Comparison of ENCODE assay signal across 12 cellular contexts in the genomic region with DNA sequence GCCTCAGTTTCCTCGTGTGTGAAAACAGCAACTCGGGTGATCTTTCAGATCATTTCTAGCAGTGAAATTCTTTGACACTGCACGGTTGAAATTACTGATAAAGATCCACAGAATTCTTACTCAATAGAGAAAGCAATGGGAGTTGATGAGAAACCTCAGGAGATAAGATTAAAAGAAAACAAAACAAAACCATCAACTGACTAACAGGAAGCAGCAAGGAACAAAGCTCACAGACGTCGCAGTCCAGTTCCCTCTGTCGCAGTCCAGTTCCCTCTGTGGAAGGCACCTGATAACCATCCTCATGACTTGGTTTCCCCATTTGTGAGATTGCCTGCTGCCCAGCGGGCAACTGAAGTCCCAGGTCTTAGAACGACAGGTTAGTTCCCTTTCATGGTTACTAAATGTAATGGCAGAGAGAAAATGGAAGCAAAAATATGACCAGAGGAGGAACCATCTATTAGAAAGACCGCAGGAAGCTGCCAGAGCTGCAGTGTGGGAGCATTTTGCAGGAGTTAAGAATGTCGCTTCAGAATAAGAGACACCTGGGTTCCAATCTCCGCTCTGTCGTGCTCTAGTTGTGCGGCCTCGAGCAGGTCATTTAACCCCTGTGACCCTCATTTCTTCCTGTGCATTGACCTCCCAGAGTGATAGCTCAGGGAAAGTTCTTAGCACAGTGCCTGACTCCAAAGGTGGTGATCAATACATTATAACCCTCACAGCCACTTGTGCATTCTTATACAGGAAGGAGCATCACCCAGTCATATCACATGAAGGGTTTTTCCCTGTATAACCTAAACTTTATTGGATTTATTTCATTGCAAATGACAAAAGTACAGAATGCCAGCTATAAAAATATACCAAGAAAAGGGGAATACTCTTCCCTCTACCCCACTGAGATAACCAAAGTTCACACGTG. TPM values are rescaled to one million over a fixed set of nuclear protein-coding genes. Genes with fewer than 3 reads are reported as not detected.
DNase-seq lines count a peak whose midpoint lies in the region; ATAC-seq and TF ChIP-seq lines count a peak whose summit lies in the region.
"Had no signal": no experiment of that assay in that cellular context is flagged by ENCODE, and none has a peak within 500 bp of the region (broad histone marks: within the 10 kb centered on the region; RNA-seq: fewer than 3 reads in every experiment).

No MANE protein-coding gene starts in this region.

- H3K4me3 Mint-ChIP-seq in activated naive CD8-positive, alpha-beta T cell treated with anti-CD3 and anti-CD28 coated beads, Interleukin-2, amount 10 ng/mL, durations not matched to agents 7 days and 5 days = peak overlapping the region; percentile 57
- H3K4me3 Mint-ChIP-seq in activated naive CD8-positive, alpha-beta T cell treated with anti-CD3 and anti-CD28 coated beads for 36 hours = no peak overlapping the region
- peak overlapping the region; percentile 50 for H3K4me3 Mint-ChIP-seq in T-helper 1 cell treated with Interleukin-12 subunit alpha and Interleukin-12 subunit beta and Interleukin-4 antibody, amounts not matched to agents 30 μg/mL and 1 μg/mL, for 36 hours
- peak overlapping the region; percentile 19 to 70 (median 62) for H3K4me3 Mint-ChIP-seq in immature natural killer cell

- H3K27me3 Mint-ChIP-seq in activated naive CD8-positive, alpha-beta T cell treated with anti-CD3 and anti-CD28 coated beads, Interleukin-2, amount 10 ng/mL, durations not matched to agents 7 days and 5 days = no peaks in the 10 kb centered on the region
- H3K27me3 Mint-ChIP-seq in activated naive CD8-positive, alpha-beta T cell treated with anti-CD3 and anti-CD28 coated beads for 36 hours = peaks cover 4% of the 10 kb centered on the region
- H3K27me3 Mint-ChIP-seq in T-helper 1 cell treated with Interleukin-12 subunit alpha and Interleukin-12 subunit beta and Interleukin-4 antibody, amounts not matched to agents 30 μg/mL and 1 μg/mL, for 36 hours (ENCODE audit: low read depth) = peaks cover 5% of the 10 kb centered on the region
- peaks cover 11 to 19% (median 14%) of the 10 kb centered on the region in 3 donors for H3K27me3 Mint-ChIP-seq in immature natural killer cell (ENCODE audit: low read depth in 3 of 3)

- WGBS in upper lobe of left lung, 2 donors = 53 to 57% methylated on average over 15 of the region's 15 CpGs
- 40 to 57% (median 47%) methylated on average over 15 of the region's 15 CpGs for WGBS in adrenal gland, 4 donors

- H3K36me3 Mint-ChIP-seq in activated naive CD8-positive, alpha-beta T cell treated with anti-CD3 and anti-CD28 coated beads, Interleukin-2, amount 10 ng/mL, durations not matched to agents 7 days and 5 days = no peaks in the 10 kb centered on the region
- no peaks in the 10 kb centered on the region for H3K36me3 Mint-ChIP-seq in activated naive CD8-positive, alpha-beta T cell treated with anti-CD3 and anti-CD28 coated beads for 36 hours
- H3K36me3 Mint-ChIP-seq in T-helper 1 cell treated with Interleukin-12 subunit alpha and Interleukin-12 subunit beta and Interleukin-4 antibody, amounts not matched to agents 30 μg/mL and 1 μg/mL, for 36 hours (ENCODE audit: low read depth) = no peaks in the 10 kb centered on the region
- no peaks in the 10 kb centered on the region for H3K36me3 Mint-ChIP-seq in immature natural killer cell

- DNase-seq in activated naive CD8-positive, alpha-beta T cell treated with anti-CD3 and anti-CD28 coated beads, Interleukin-2, amount 10 ng/mL, durations not matched to agents 7 days and 5 days = no peak
- no peak for DNase-seq in activated naive CD8-positive, alpha-beta T cell treated with anti-CD3 and anti-CD28 coated beads for 36 hours
- DNase-seq in immature natural killer cell = no peak
- no peak for DNase-seq in upper lobe of left lung
- DNase-seq in adrenal gland = no peak
- DNase-seq in vagina (ENCODE audit: extremely low spot score in 2 of 2) = no peak
- DNase-seq in GDM1 (lab: John Stamatoyannopoulos, UW) = no peak
- DNase-seq: cerebellar nuclear complex, midbrain had no signal

- POLR2A ChIA-PET in activated naive CD8-positive, alpha-beta T cell treated with anti-CD3 and anti-CD28 coated beads, Interleukin-2, amount 10 ng/mL, durations not matched to agents 7 days and 5 days (lab: Charles Lee) = no interaction called here

- H3K36me3 ChIP-seq in upper lobe of left lung = no peaks in the 10 kb centered on the region
- no peaks in the 10 kb centered on the region for H3K36me3 ChIP-seq in adrenal gland (replicated peaks in 1 of 2)
- no peaks in the 10 kb centered on the region for H3K36me3 ChIP-seq in vagina
- H3K36me3 ChIP-seq: gastroesophageal sphincter, SJSA1 had no signal

- no peak for TF ChIP-seq POLR2A in upper lobe of left lung (IDR thresholded peaks at IDR 0.05)
- no peak for TF ChIP-seq POLR2A in adrenal gland (IDR thresholded peaks at IDR 0.05)
- no peak for TF ChIP-seq POLR2A in vagina (IDR thresholded peaks at IDR 0.05)

- peaks cover 6 to 26% (median 14%) of the 10 kb centered on the region in 4 donors for H3K4me1 ChIP-seq in upper lobe of left lung
- peaks cover 7 to 8% of the 10 kb centered on the region in 2 donors for H3K4me1 ChIP-seq in adrenal gland (replicated peaks in 1 of 2)
- no peaks in the 10 kb centered on the region for H3K4me1 ChIP-seq in vagina

- TF ChIP-seq EP300 in upper lobe of left lung (IDR thresholded peaks at IDR 0.05) = no peak

- H3K9me3 ChIP-seq in upper lobe of left lung (no peaks in the 10 kb centered on the region), adrenal gland (replicated peaks in 1 of 3) (no peaks in the 10 kb centered on the region), vagina (no peaks in the 10 kb centered on the region)
- H3K9me3 ChIP-seq: gastroesophageal sphincter, SJSA1 had no signal

- H3K27ac ChIP-seq in upper lobe of left lung (peak overlapping the region in 3 of 4 donors; percentile 44 to 65 (median 55)), adrenal gland (no peak overlapping the region), vagina (no peak overlapping the region)
- H3K27ac ChIP-seq: gastroesophageal sphincter, SJSA1 had no signal

- intact Hi-C loops in adrenal gland (cut with DNase I) = no loop called here
- intact Hi-C loops in vagina (cut with DNase I) = no loop called here

- TF ChIP-seq CTCF in upper lobe of left lung (IDR thresholded peaks at IDR 0.05) (no peak), adrenal gland (IDR thresholded peaks at IDR 0.05) (no peak), vagina (IDR thresholded peaks at IDR 0.05) (no peak)

- H3K27me3 ChIP-seq in upper lobe of left lung (no peaks in the 10 kb centered on the region), adrenal gland (no peaks in the 10 kb centered on the region), vagina (no peaks in the 10 kb centered on the region)
- H3K27me3 ChIP-seq: gastroesophageal sphincter, SJSA1 had no signal

- H3K4me3 ChIP-seq in upper lobe of left lung (peak overlapping the region in 1 of 4 donors; percentile 32), adrenal gland (peak overlapping the region in 1 of 4 donors; percentile 16), vagina (no peak overlapping the region)
- H3K4me3 ChIP-seq: gastroesophageal sphincter, SJSA1 had no signal

- H3K27ac Mint-ChIP-seq in activated naive CD8-positive, alpha-beta T cell treated with anti-CD3 and anti-CD28 coated beads, Interleukin-2, amount 10 ng/mL, durations not matched to agents 7 days and 5 days = no peak overlapping the region
- H3K27ac Mint-ChIP-seq in activated naive CD8-positive, alpha-beta T cell treated with anti-CD3 and anti-CD28 coated beads for 36 hours = no peak overlapping the region
- peak overlapping the region; percentile 26 for H3K27ac Mint-ChIP-seq in T-helper 1 cell treated with Interleukin-12 subunit alpha and Interleukin-12 subunit beta and Interleukin-4 antibody, amounts not matched to agents 30 μg/mL and 1 μg/mL, for 36 hours
- H3K27ac Mint-ChIP-seq in immature natural killer cell = no peak overlapping the region

- no peaks in the 10 kb centered on the region for H3K9me3 Mint-ChIP-seq in activated naive CD8-positive, alpha-beta T cell treated with anti-CD3 and anti-CD28 coated beads, Interleukin-2, amount 10 ng/mL, durations not matched to agents 7 days and 5 days
- no peaks in the 10 kb centered on the region for H3K9me3 Mint-ChIP-seq in activated naive CD8-positive, alpha-beta T cell treated with anti-CD3 and anti-CD28 coated beads for 36 hours
- H3K9me3 Mint-ChIP-seq in T-helper 1 cell treated with Interleukin-12 subunit alpha and Interleukin-12 subunit beta and Interleukin-4 antibody, amounts not matched to agents 30 μg/mL and 1 μg/mL, for 36 hours = no peaks in the 10 kb centered on the region
- no peaks in the 10 kb centered on the region for H3K9me3 Mint-ChIP-seq in immature natural killer cell

- no peak for ATAC-seq in activated naive CD8-positive, alpha-beta T cell treated with anti-CD3 and anti-CD28 coated beads, Interleukin-2, amount 10 ng/mL, durations not matched to agents 7 days and 5 days (ENCODE audit: low read depth)
- ATAC-seq in upper lobe of left lung (ENCODE audit: low FRiP score in 2 of 2) = no peak
- ATAC-seq: gastroesophageal sphincter had no signal

- H3K4me1 Mint-ChIP-seq in activated naive CD8-positive, alpha-beta T cell treated with anti-CD3 and anti-CD28 coated beads, Interleukin-2, amount 10 ng/mL, durations not matched to agents 7 days and 5 days = peaks cover 14% of the 10 kb centered on the region
- peaks cover 19% of the 10 kb centered on the region for H3K4me1 Mint-ChIP-seq in activated naive CD8-positive, alpha-beta T cell treated with anti-CD3 and anti-CD28 coated beads for 36 hours
- H3K4me1 Mint-ChIP-seq in T-helper 1 cell treated with Interleukin-12 subunit alpha and Interleukin-12 subunit beta and Interleukin-4 antibody, amounts not matched to agents 30 μg/mL and 1 μg/mL, for 36 hours (ENCODE audit: low read depth) = peaks cover 20% of the 10 kb centered on the region
- H3K4me1 Mint-ChIP-seq in immature natural killer cell = peaks cover 13 to 18% of the 10 kb centered on the region in 2 donors

RNA-seq across cellular contexts. Expression of a gene that starts 5.1 kb away (rescaled TPM):
- total RNA-seq in activated naive CD8-positive, alpha-beta T cell treated with anti-CD3 and anti-CD28 coated beads, Interleukin-2, amount 10 ng/mL, durations not matched to agents 7 days and 5 days = 100 to 1,000 TPM; 112 to 120 TPM
- 10 to 100 TPM; 40.5 to 41.1 TPM for total RNA-seq in activated naive CD8-positive, alpha-beta T cell treated with anti-CD3 and anti-CD28 coated beads for 36 hours
- polyA plus RNA-seq in immature natural killer cell (10 to 100 TPM in 1 of 3 donors, 1 to 10 TPM in 2; 2.3 to 10.3 (median 4.9) TPM), adrenal gland (10 to 100 TPM in 2 of 3 donors, 1 to 10 TPM in 1; 8.8 to 24.9 (median 12.6) TPM)
- total RNA-seq in upper lobe of left lung (100 to 1,000 TPM in 5 of 6 donors, 10 to 100 TPM in 1; 96.6 to 178 (median 124) TPM), adrenal gland (100 to 1,000 TPM in 3 of 8 donors, 10 to 100 TPM in 5; 47.5 to 106 (median 85.1) TPM), vagina (161 TPM)

Comparison
In these comparisons a context has a peak if more than half of its experiments do, and no peak if none do; other contexts are left out.
1. H3K27ac ChIP-seq: peak in upper lobe of left lung (3 of 4); none in adrenal gland (0 of 5) and vagina (single experiment).